21 cellular contexts compared by ENCODE assay signal in the genomic region with DNA sequence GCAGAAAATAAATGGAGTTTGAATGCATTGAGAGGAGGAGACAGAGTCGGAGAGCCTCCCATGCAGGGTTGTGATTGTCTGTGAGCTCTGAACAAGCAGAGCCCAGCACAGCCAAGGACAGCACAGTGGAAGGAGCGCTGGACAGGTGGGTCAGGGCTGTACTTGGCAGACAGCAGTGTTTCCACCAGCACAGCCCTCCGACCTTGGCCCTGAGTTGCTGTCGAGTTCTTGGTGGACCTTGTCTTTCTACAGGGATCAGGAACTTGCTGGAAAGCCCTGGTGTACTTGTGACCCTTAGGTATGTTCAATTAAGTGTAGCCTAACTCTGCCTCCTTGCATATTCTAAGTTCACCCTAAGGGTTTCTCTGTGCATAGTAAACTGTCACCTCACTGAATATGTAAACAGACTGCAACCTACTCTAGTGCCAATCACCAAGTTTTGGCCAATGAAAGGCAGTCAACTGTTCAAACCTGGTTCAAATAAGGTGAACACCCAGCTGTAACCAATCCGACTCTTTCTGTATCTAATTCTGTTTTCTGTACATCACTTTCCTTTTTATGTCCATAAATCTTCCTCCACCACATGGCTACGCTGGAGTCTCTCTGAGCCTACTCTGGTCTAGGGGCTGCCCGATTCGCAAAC.
DNase-seq lines count a peak whose midpoint lies in the region; ATAC-seq, FAIRE-seq and TF ChIP-seq lines count a peak whose summit lies in the region.
"Had no signal": no experiment of that assay in that cellular context is flagged by ENCODE, and none has a peak within 500 bp of the region (broad histone marks: within the 10 kb centered on the region; RNA-seq: fewer than 3 reads in every experiment).

No MANE protein-coding gene starts in this region.

- H2AK5ac ChIP-seq in IMR-90 (ENCODE audit: low read depth, low read length) (no peak overlapping the region), trophoblast cell (ENCODE audit: low read length) (peak overlapping the region; percentile 16)

- SMC1A ChIA-PET in GM12878 (lab: Charles Lee; ENCODE audit: uncharacterized antibody, unreplicated experiment) = interaction anchor here (0.6 to 8.9 kb wide), 3 partner anchors 54 to 172 kb away, joined by 3 to 123 read pairs (median 3); no protein-coding TSS in a partner anchor

- intact Hi-C loops in IMR-90 (cut with micrococcal nuclease) (no loop called here), GM12878 (cut with micrococcal nuclease; ENCODE audit: unreplicated experiment) (no loop called here)

- DNase-seq in IMR-90 = no peak
- DNase-seq in GM12878 (ENCODE audit: low read depth, low spot score) = no peak
- no peak for DNase-seq in trophoblast cell
- no peak for DNase-seq in HAP-1 (ENCODE audit: low spot score in 2 of 2)
- DNase-seq in NAMALWA (ENCODE audit: low spot score) = no peak
- DNase-seq: CD8-positive, alpha-beta T cell; DND-41; GOT3; Karpas-422; MG63; NCI-H1092 treated with DMSO at 0.1 percent for 48 hours; NCI-H226; NCI-H526; NK-92 treated with Interleukin-12 subunit alpha and Interleukin-12 subunit beta, amount 100 ng/mL, for 24 hours; OCI-M1; RPMI8226; SIG-M5 had no signal

- no peak for TF ChIP-seq RAD21 in IMR-90 (IDR thresholded peaks at IDR 0.05; ENCODE audit: low read length)
- TF ChIP-seq RAD21 in GM12878 (IDR thresholded peaks at IDR 0.05; ENCODE audit: insufficient read depth, low read depth, low read length) = no peak
- TF ChIP-seq RAD21 in liver (IDR thresholded peaks at IDR 0.05) = peak; percentile 14 to 47

- no peaks in the 10 kb centered on the region for H3K79me1 ChIP-seq in IMR-90 (ENCODE audit: low read depth in 1 of 2, low read length in 2 of 2)
- peaks cover 54% of the 10 kb centered on the region for H3K79me1 ChIP-seq in trophoblast cell (ENCODE audit: low read length)

- H2BK120ac ChIP-seq in IMR-90 (ENCODE audit: low read depth, low read length) (no peak overlapping the region), trophoblast cell (ENCODE audit: insufficient read depth, low read length, poor library complexity) (peak overlapping the region; percentile 37)

- no peaks in the 10 kb centered on the region for H3K9me3 ChIP-seq in IMR-90 (ENCODE audit: control insufficient read depth, insufficient read depth, low read length)
- H3K9me3 ChIP-seq in GM12878 (replicated peaks; ENCODE audit: control insufficient read depth, insufficient read depth, low read length) = no peaks in the 10 kb centered on the region
- H3K9me3 ChIP-seq in liver (ENCODE audit: control insufficient read depth in 4 of 4, low read length in 3 of 4) = no peaks in the 10 kb centered on the region
- peaks cover 4% of the 10 kb centered on the region for H3K9me3 ChIP-seq in trophoblast cell (ENCODE audit: insufficient read depth, low read depth, low read length)
- H3K9me3 ChIP-seq in HAP-1 = no peaks in the 10 kb centered on the region
- H3K9me3 ChIP-seq: MG63 had no signal

- H3K27ac ChIP-seq in IMR-90 (ENCODE audit: insufficient read depth, low read length) (no peak overlapping the region), GM12878 (ENCODE audit: control insufficient read depth, insufficient read depth) (no peak overlapping the region), liver (ENCODE audit: low read depth in 1 of 2, low read length in 2 of 2) (peak overlapping the region; percentile 87 to 91), trophoblast cell (ENCODE audit: low read depth, low read length) (peak overlapping the region; percentile 7)

- no peak overlapping the region for H2BK20ac ChIP-seq in IMR-90 (ENCODE audit: low read depth, low read length)

- TF ChIP-seq POLR2A in IMR-90 (IDR thresholded peaks at IDR 0.05; ENCODE audit: low read depth, low read length) = no peak
- no peak for TF ChIP-seq POLR2A in GM12878 (IDR thresholded peaks at IDR 0.05; ENCODE audit: low read depth, low read length)

- H3K4me2 ChIP-seq in IMR-90 (ENCODE audit: low read depth, low read length) (no peak overlapping the region), GM12878 (ENCODE audit: control insufficient read depth, insufficient read depth) (no peak overlapping the region), trophoblast cell (ENCODE audit: low read length) (no peak overlapping the region)

- H3K4ac ChIP-seq in IMR-90 (ENCODE audit: low read depth, low read length) (peak overlapping the region; percentile 29; the same call in 1 of the 2 replicates), trophoblast cell (ENCODE audit: low read depth, low read length) (no peak overlapping the region)

- peaks cover 11% of the 10 kb centered on the region for H3K4me1 ChIP-seq in IMR-90 (ENCODE audit: control insufficient read depth, insufficient read depth, low read length)
- 0 out of 2 replicates have a peak, but pooled peaks cover 3% of the 10 kb centered on the region for H3K4me1 ChIP-seq in GM12878 (ENCODE audit: control insufficient read depth, insufficient read depth, low read length)
- H3K4me1 ChIP-seq in liver (ENCODE audit: control insufficient read depth in 4 of 4, insufficient read depth in 4 of 4, low read length in 3 of 4) = peaks cover 20 to 40% (median 33%) of the 10 kb centered on the region in 4 donors
- peaks cover 50 to 51% of the 10 kb centered on the region in 2 experiments for H3K4me1 ChIP-seq in trophoblast cell (ENCODE audit: control insufficient read depth in 1 of 2, insufficient read depth in 2 of 2, low read length in 2 of 2)
- no peaks in the 10 kb centered on the region for H3K4me1 ChIP-seq in HAP-1

- TF ChIP-seq CTCF in IMR-90 (conservative IDR thresholded peaks at IDR 0.05; ENCODE audit: low read depth, low read length) (no peak), GM12878 (IDR thresholded peaks at IDR 0.05 in 2 of 3, conservative IDR thresholded peaks at IDR 0.05 in 1 of 3; ENCODE audit: control insufficient read depth in 2 of 3, extremely low read depth in 1 of 3, insufficient read depth in 1 of 3, low read depth in 3 of 3, low read length in 3 of 3) (no peak), liver (IDR thresholded peaks at IDR 0.05; ENCODE audit: low read depth, low read length, missing input control) (no peak)

- no peak overlapping the region for H3K14ac ChIP-seq in IMR-90 (replicated peaks; ENCODE audit: low read depth, low read length)
- H3K14ac ChIP-seq in trophoblast cell (ENCODE audit: low read length) = peak overlapping the region; percentile 40

- CTCF ChIA-PET in IMR-90 (lab: Yijun Ruan, JAX) (interaction anchor here (0.9 kb wide), 1 partner anchor 164 kb away, joined by 4 read pairs; no protein-coding TSS in a partner anchor), GM12878 (lab: Yijun Ruan, JAX) (interaction anchor here (1.4 to 10.0 kb wide), 2 partner anchors 10 to 164 kb away, joined by 3 to 183 read pairs; no protein-coding TSS in a partner anchor)

- no peaks in the 10 kb centered on the region for H3K36me3 ChIP-seq in IMR-90 (ENCODE audit: control insufficient read depth, insufficient read depth, low read length)
- no peaks in the 10 kb centered on the region for H3K36me3 ChIP-seq in GM12878 (ENCODE audit: control insufficient read depth in 2 of 2, insufficient read depth in 2 of 2, low read length in 1 of 2)
- H3K36me3 ChIP-seq in liver (ENCODE audit: control insufficient read depth in 4 of 4, insufficient read depth in 3 of 4, low read depth in 1 of 4, low read length in 3 of 4) = no peaks in the 10 kb centered on the region
- no peaks in the 10 kb centered on the region for H3K36me3 ChIP-seq in trophoblast cell (ENCODE audit: control insufficient read depth in 1 of 2, insufficient read depth in 2 of 2, low read length in 2 of 2)
- H3K36me3 ChIP-seq in HAP-1 (replicated peaks) = no peaks in the 10 kb centered on the region
- H3K36me3 ChIP-seq: MG63 had no signal

- H2BK5ac ChIP-seq in IMR-90 (ENCODE audit: low read depth, low read length, poor library complexity, severe bottlenecking) (no peak overlapping the region), trophoblast cell (ENCODE audit: low read depth, low read length, poor library complexity) (peak overlapping the region; percentile 34)

- RAD21 ChIA-PET in GM12878 (lab: Charles Lee; ENCODE audit: unreplicated experiment) = interaction anchor here (1.0 to 7.9 kb wide), 3 partner anchors 27 to 186 kb away, joined by 3 to 100 read pairs (median 8); no protein-coding TSS in a partner anchor

- H2BK12ac ChIP-seq in trophoblast cell (ENCODE audit: low read length) = peak overlapping the region; percentile 61

- POLR2A ChIA-PET in IMR-90 (lab: Charles Lee; ENCODE audit: unreplicated experiment) (no interaction called here), GM12878 (lab: Charles Lee) (no interaction called here)

- dilution Hi-C loops in IMR-90 (cut with HindIII; ENCODE audit: low sequenced_read_pairs, unreplicated experiment) = no loop called here

- TF ChIP-seq EP300 in GM12878 (IDR thresholded peaks at IDR 0.05; ENCODE audit: borderline replicate concordance in 1 of 2, control insufficient read depth in 1 of 2, low read depth in 2 of 2, low read length in 2 of 2) = no peak

- no peak overlapping the region for H2AK9ac ChIP-seq in IMR-90 (replicated peaks; ENCODE audit: low read depth, low read length, poor library complexity)

- H2AFZ ChIP-seq in IMR-90 (replicated peaks; ENCODE audit: low read length, poor library complexity) = no peak overlapping the region
- no peak overlapping the region for H2AFZ ChIP-seq in GM12878 (ENCODE audit: control insufficient read depth, low read depth, low read length)
- no peak overlapping the region for H2AFZ ChIP-seq in trophoblast cell (ENCODE audit: insufficient read depth, low read length, poor library complexity)

- H3K18ac ChIP-seq in IMR-90 (ENCODE audit: low read depth, low read length) (no peak overlapping the region), trophoblast cell (ENCODE audit: low read length) (peak overlapping the region; percentile 12)

- H3K4me3 ChIP-seq in IMR-90 (ENCODE audit: insufficient read depth, low read depth, low read length) (no peak overlapping the region), GM12878 (no peak overlapping the region), liver (ENCODE audit: low read depth in 1 of 3, low read length in 3 of 3) (no peak overlapping the region), trophoblast cell (ENCODE audit: low read depth, low read length) (no peak overlapping the region), HAP-1 (no peak overlapping the region)
- H3K4me3 ChIP-seq: MG63 had no signal

- ATAC-seq in IMR-90 (ENCODE audit: low read depth) (no peak), GM12878 (no peak), HG03439 (IDR thresholded peaks at IDR 0.05; ENCODE audit: unreplicated experiment) (no peak), HG02840 (IDR thresholded peaks at IDR 0.05; ENCODE audit: low FRiP score, unreplicated experiment) (no peak)
- ATAC-seq: CD8-positive, alpha-beta T cell had no signal

- H3K9me1 ChIP-seq in IMR-90 (ENCODE audit: insufficient read depth, low read length) = peaks cover 11% of the 10 kb centered on the region; the same call in 1 of the 2 replicates

- H3K79me2 ChIP-seq in GM12878 (ENCODE audit: control insufficient read depth, insufficient read depth, low read length) = no peaks in the 10 kb centered on the region
- peaks cover 19% of the 10 kb centered on the region for H3K79me2 ChIP-seq in trophoblast cell (ENCODE audit: control insufficient read depth, insufficient read depth, low read length, poor library complexity)

- H3K27me3 ChIP-seq in IMR-90 (ENCODE audit: control insufficient read depth, insufficient read depth, low read length) (no peaks in the 10 kb centered on the region), GM12878 (replicated peaks in 1 of 2; ENCODE audit: control insufficient read depth in 2 of 2, insufficient read depth in 2 of 2, low read length in 1 of 2) (no peaks in the 10 kb centered on the region), liver (ENCODE audit: control insufficient read depth in 4 of 4, insufficient read depth in 4 of 4, low read length in 3 of 4) (no peaks in the 10 kb centered on the region), trophoblast cell (ENCODE audit: insufficient read depth, low read length) (no peaks in the 10 kb centered on the region), HAP-1 (ENCODE audit: low read depth) (no peaks in the 10 kb centered on the region)
- H3K27me3 ChIP-seq: MG63 had no signal

- no peak overlapping the region for H3K56ac ChIP-seq in IMR-90 (ENCODE audit: extremely low read depth, insufficient read depth, low read length)

- H4K5ac ChIP-seq in IMR-90 (ENCODE audit: low read depth, low read length) = no peak overlapping the region

- H3K23ac ChIP-seq in IMR-90 (ENCODE audit: low read depth, low read length) (no peak overlapping the region), trophoblast cell (ENCODE audit: low read length) (no peak overlapping the region)

- no peak overlapping the region for H3K9ac ChIP-seq in IMR-90 (ENCODE audit: low read depth, low read length)
- no peak overlapping the region for H3K9ac ChIP-seq in GM12878 (ENCODE audit: control insufficient read depth, insufficient read depth, low read length)
- peak overlapping the region; percentile 10 to 24 for H3K9ac ChIP-seq in liver (ENCODE audit: low read depth in 1 of 2, low read length in 2 of 2)
- no peak overlapping the region for H3K9ac ChIP-seq in trophoblast cell (ENCODE audit: low read length)

- H4K20me1 ChIP-seq in IMR-90 (ENCODE audit: insufficient read depth, low read length) = 0 out of 2 replicates have a peak, but pooled peaks cover 3% of the 10 kb centered on the region
- no peaks in the 10 kb centered on the region for H4K20me1 ChIP-seq in GM12878 (ENCODE audit: control insufficient read depth, insufficient read depth)

- H4K12ac ChIP-seq in trophoblast cell (ENCODE audit: low read depth, low read length) = no peak overlapping the region

- BruUV-seq in IMR-90 (replicated peaks; lab: Mats Ljungman, UMichigan) (no TSS peak), GM12878 (replicated peaks; lab: Mats Ljungman, UMichigan) (no TSS peak)

- H4K91ac ChIP-seq in IMR-90 (ENCODE audit: insufficient read depth, low read depth, low read length) (no peak overlapping the region), trophoblast cell (ENCODE audit: low read depth, low read length) (peak overlapping the region; percentile 95)

- WGBS in IMR-90 (ENCODE audit: extremely low coverage in 2 of 2, insufficient read length in 1 of 2), 2 experiments = 89% methylated on average over 4 of the region's 8 CpGs; no CpG with 5 or more reads in 1 of the 2 experiments
- 56% methylated on average over 8 of the region's 8 CpGs for WGBS in GM12878 (ENCODE audit: insufficient coverage, insufficient replicate concordance, low lambda C conversion rate, missing lambda C conversion rate)
- 67% methylated on average over 8 of the region's 8 CpGs for WGBS in liver
- WGBS in trophoblast cell (ENCODE audit: extremely low coverage, insufficient coverage, insufficient read length) = no CpG with 5 or more reads among the region's 8 CpGs

- no peak overlapping the region for H2BK15ac ChIP-seq in IMR-90 (ENCODE audit: low read depth, low read length)

- in situ Hi-C loops in IMR-90 (cut with MboI; ENCODE audit: low sequenced_read_pairs) (loop anchor here (10.0 kb wide), 1 partner anchor 168 kb away; no protein-coding TSS in a partner anchor), GM12878 (cut with MboI) (no loop called here), HAP-1 (cut with MboI; ENCODE audit: low sequenced_read_pairs) (loop anchor here (10.0 kb wide), 1 partner anchor 168 kb away; no protein-coding TSS in a partner anchor)

- H4K8ac ChIP-seq in IMR-90 (ENCODE audit: low read depth in 2 of 2, low read length in 2 of 2) (no peak overlapping the region), trophoblast cell (ENCODE audit: low read depth, low read length) (no peak overlapping the region)

- FAIRE-seq in GM12878 (lab: Jason Lieb, UNC) = no peak
- FAIRE-seq: G401.6 had no signal

Comparison
In these comparisons a context has a peak if more than half of its experiments do, and no peak if none do; other contexts are left out.
1. H3K27ac ChIP-seq: peak in liver (2 of 2) and trophoblast cell (single experiment); none in IMR-90 (single experiment) and GM12878 (single experiment).
2. H3K9ac ChIP-seq: peak in liver (2 of 2); none in IMR-90 (single experiment), GM12878 (single experiment) and trophoblast cell (single experiment).